ENCODE assay signal across 8 cellular contexts in genomic region chr19:9834726-9835506, GRCh38. TPM values are rescaled to one million over a fixed set of nuclear protein-coding genes. Genes with fewer than 3 reads are reported as not detected.
DNase-seq lines count a peak whose midpoint lies in the region; ATAC-seq and TF ChIP-seq lines count a peak whose summit lies in the region.

Gene PIN1 (plus strand): TSS chr19:9835318. CDS start chr19:9835345, 27 bp downstream.

- peaks cover 18% of the 10 kb centered on the region for H4K20me1 ChIP-seq in osteoblast (ENCODE audit: insufficient read depth, low read length)

- no peaks in the 10 kb centered on the region for H3K36me3 Mint-ChIP-seq in activated naive CD8-positive, alpha-beta T cell

- no peaks in the 10 kb centered on the region for H3K9me3 Mint-ChIP-seq in activated naive CD8-positive, alpha-beta T cell (ENCODE audit: low read depth)

- H3K4me2 ChIP-seq in osteoblast (ENCODE audit: insufficient read depth, low read length) = peak within 1 kb of the TSS; percentile 98

- H3K4me3 ChIP-seq in GM12864 (ENCODE audit: low read depth, low read length) = peak within 1 kb of the TSS; percentile 97
- peak within 1 kb of the TSS; percentile 75 for H3K4me3 ChIP-seq in osteoblast (ENCODE audit: insufficient read depth, low read length)
- peak within 1 kb of the TSS; percentile 95 for H3K4me3 ChIP-seq in thoracic aorta

- no peaks in the 10 kb centered on the region for H3K27me3 Mint-ChIP-seq in activated naive CD8-positive, alpha-beta T cell

- H3K27ac ChIP-seq in osteoblast (ENCODE audit: low read depth, low read length) (peak within 1 kb of the TSS; percentile 45), thoracic aorta (peak within 1 kb of the TSS in 1 of 2 donors; percentile 56)

- no peaks in the 10 kb centered on the region for H3K9me3 ChIP-seq in osteoblast (ENCODE audit: low read depth, low read length)
- H3K9me3 ChIP-seq in thoracic aorta = no peaks in the 10 kb centered on the region

- peaks cover 16% of the 10 kb centered on the region for H3K4me1 Mint-ChIP-seq in activated naive CD8-positive, alpha-beta T cell (ENCODE audit: low read depth)

- peaks cover 46% of the 10 kb centered on the region for H3K79me2 ChIP-seq in osteoblast (ENCODE audit: insufficient read depth, low read length)

- H2AFZ ChIP-seq in osteoblast (ENCODE audit: low read length) = peak within 1 kb of the TSS; percentile 59

- H3K27ac Mint-ChIP-seq in activated naive CD8-positive, alpha-beta T cell = peak within 1 kb of the TSS; percentile 77

- peak within 1 kb of the TSS; percentile 95 for H3K4me3 Mint-ChIP-seq in activated naive CD8-positive, alpha-beta T cell

- H3K27me3 ChIP-seq in osteoblast (ENCODE audit: insufficient read depth, low read length) (no peaks in the 10 kb centered on the region), thoracic aorta (replicated peaks; ENCODE audit: insufficient read depth) (no peaks in the 10 kb centered on the region)

- ATAC-seq in HG02623 (IDR thresholded peaks at IDR 0.05; ENCODE audit: unreplicated experiment) (peak; percentile 95), thoracic aorta (ENCODE audit: insufficient number of reproducible peaks, low FRiP score, low read depth) (peak; percentile 90)

- TF ChIP-seq CTCF in GM12864 (IDR thresholded peaks at IDR 0.05; ENCODE audit: low read depth, low read length, missing control alignments) (peak; percentile 36), osteoblast (IDR thresholded peaks at IDR 0.05; ENCODE audit: extremely low read depth, low read depth, low read length) (peak; percentile 37), thoracic aorta (IDR thresholded peaks at IDR 0.05) (peak; percentile 59)

- H3K36me3 ChIP-seq in osteoblast (ENCODE audit: insufficient read depth, low read length) (peaks cover 23% of the 10 kb centered on the region), thoracic aorta (peaks cover 5% of the 10 kb centered on the region)

- DNase-seq in GM12864 (ENCODE audit: low read depth) (peak; percentile 94), NCI-H1105 (lab: John Stamatoyannopoulos, UW) (peak; percentile 99), SKM-1 treated with dmso at 0.1 percent for 144 hours (lab: John Stamatoyannopoulos, UW; ENCODE audit: unreplicated experiment) (peak; percentile 99), glomerular visceral epithelial cell (ENCODE audit: extremely low spot score) (peak; percentile 99), osteoblast (ENCODE audit: insufficient read length, low spot score, missing footprints) (peak; percentile 100), thoracic aorta (ENCODE audit: low spot score) (peak; percentile 97)

- H3K4me1 ChIP-seq in osteoblast (ENCODE audit: insufficient read depth, low read length) = peaks cover 11% of the 10 kb centered on the region
- peaks cover 10 to 16% of the 10 kb centered on the region in 2 donors for H3K4me1 ChIP-seq in thoracic aorta (ENCODE audit: control insufficient read depth in 1 of 2, low read depth in 2 of 2)

RNA-seq across cellular contexts. Expression of gene PIN1, which starts in this region (rescaled TPM):
- total RNA-seq in osteoblast (53.9 and 62.6 TPM in 2 replicates), thoracic aorta (10 to 100 TPM; 76.5 to 79.4 TPM)
